ENCODE assay signal across 1 cellular context in genomic region chr12:14769837-14770494, GRCh38.
TF ChIP-seq lines count a peak whose summit lies in the region.

No MANE protein-coding gene starts in this region.

TF ChIP-seq in HepG2, 621 proteins besides CTCF, POLR2A, EP300 and RAD21 (continued from another document and continues in another):
- TF ChIP-seq, protein P1, sequence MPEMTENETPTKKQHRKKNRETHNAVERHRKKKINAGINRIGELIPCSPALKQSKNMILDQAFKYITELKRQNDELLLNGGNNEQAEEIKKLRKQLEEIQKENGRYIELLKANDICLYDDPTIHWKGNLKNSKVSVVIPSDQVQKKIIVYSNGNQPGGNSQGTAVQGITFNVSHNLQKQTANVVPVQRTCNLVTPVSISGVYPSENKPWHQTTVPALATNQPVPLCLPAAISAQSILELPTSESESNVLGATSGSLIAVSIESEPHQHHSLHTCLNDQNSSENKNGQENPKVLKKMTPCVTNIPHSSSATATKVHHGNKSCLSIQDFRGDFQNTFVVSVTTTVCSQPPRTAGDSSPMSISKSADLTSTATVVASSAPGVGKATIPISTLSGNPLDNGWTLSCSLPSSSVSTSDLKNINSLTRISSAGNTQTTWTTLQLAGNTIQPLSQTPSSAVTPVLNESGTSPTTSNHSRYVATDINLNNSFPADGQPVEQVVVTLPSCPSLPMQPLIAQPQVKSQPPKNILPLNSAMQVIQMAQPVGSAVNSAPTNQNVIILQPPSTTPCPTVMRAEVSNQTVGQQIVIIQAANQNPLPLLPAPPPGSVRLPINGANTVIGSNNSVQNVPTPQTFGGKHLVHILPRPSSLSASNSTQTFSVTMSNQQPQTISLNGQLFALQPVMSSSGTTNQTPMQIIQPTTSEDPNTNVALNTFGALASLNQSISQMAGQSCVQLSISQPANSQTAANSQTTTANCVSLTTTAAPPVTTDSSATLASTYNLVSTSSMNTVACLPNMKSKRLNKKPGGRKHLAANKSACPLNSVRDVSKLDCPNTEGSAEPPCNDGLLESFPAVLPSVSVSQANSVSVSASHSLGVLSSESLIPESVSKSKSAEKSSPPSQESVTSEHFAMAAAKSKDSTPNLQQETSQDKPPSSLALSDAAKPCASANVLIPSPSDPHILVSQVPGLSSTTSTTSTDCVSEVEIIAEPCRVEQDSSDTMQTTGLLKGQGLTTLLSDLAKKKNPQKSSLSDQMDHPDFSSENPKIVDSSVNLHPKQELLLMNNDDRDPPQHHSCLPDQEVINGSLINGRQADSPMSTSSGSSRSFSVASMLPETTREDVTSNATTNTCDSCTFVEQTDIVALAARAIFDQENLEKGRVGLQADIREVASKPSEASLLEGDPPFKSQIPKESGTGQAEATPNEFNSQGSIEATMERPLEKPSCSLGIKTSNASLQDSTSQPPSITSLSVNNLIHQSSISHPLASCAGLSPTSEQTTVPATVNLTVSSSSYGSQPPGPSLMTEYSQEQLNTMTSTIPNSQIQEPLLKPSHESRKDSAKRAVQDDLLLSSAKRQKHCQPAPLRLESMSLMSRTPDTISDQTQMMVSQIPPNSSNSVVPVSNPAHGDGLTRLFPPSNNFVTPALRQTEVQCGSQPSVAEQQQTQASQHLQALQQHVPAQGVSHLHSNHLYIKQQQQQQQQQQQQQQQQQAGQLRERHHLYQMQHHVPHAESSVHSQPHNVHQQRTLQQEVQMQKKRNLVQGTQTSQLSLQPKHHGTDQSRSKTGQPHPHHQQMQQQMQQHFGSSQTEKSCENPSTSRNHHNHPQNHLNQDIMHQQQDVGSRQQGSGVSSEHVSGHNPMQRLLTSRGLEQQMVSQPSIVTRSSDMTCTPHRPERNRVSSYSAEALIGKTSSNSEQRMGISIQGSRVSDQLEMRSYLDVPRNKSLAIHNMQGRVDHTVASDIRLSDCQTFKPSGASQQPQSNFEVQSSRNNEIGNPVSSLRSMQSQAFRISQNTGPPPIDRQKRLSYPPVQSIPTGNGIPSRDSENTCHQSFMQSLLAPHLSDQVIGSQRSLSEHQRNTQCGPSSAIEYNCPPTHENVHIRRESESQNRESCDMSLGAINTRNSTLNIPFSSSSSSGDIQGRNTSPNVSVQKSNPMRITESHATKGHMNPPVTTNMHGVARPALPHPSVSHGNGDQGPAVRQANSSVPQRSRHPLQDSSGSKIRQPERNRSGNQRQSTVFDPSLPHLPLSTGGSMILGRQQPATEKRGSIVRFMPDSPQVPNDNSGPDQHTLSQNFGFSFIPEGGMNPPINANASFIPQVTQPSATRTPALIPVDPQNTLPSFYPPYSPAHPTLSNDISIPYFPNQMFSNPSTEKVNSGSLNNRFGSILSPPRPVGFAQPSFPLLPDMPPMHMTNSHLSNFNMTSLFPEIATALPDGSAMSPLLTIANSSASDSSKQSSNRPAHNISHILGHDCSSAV (CRISPR knock-in tag; IDR thresholded peaks at IDR 0.05; ENCODE audit: borderline replicate concordance): no peak
- TF ChIP-seq ZSCAN21 (CRISPR knock-in tag; IDR thresholded peaks at IDR 0.05; ENCODE audit: borderline replicate concordance) (no peak; the same call in 1 of the 2 replicates), CREB1 (IDR thresholded peaks at IDR 0.05) (no peak; the same call in 1 of the 2 replicates), CREB1 (CRISPR knock-in tag; IDR thresholded peaks at IDR 0.05) (peak; percentile 66), ETS1 (CRISPR knock-in tag; IDR thresholded peaks at IDR 0.05) (no peak), ZNF124 (CRISPR knock-in tag; IDR thresholded peaks at IDR 0.05) (peak; percentile 49), ZFP62 (CRISPR knock-in tag; IDR thresholded peaks at IDR 0.05) (no peak), ZFP82 (CRISPR knock-in tag; IDR thresholded peaks at IDR 0.05; ENCODE audit: borderline replicate concordance) (no peak), ZNF740 (CRISPR knock-in tag; IDR thresholded peaks at IDR 0.05) (0 out of 2 replicates have a peak, but pooled peaks have one; percentile 63), ZKSCAN5 (CRISPR knock-in tag; IDR thresholded peaks at IDR 0.05) (no peak; the same call in 1 of the 2 replicates), ZBTB1 (CRISPR knock-in tag; IDR thresholded peaks at IDR 0.05; ENCODE audit: borderline replicate concordance) (no peak), BCL3 (CRISPR knock-in tag; IDR thresholded peaks at IDR 0.05) (no peak), CBFB (CRISPR knock-in tag; IDR thresholded peaks at IDR 0.05) (no peak), THAP11 (CRISPR knock-in tag; IDR thresholded peaks at IDR 0.05) (peak; percentile 32; the same call in 1 of the 2 replicates), NFAT5 (CRISPR knock-in tag; IDR thresholded peaks at IDR 0.05) (no peak), SIX4 (CRISPR knock-in tag; IDR thresholded peaks at IDR 0.05) (no peak), ZNF530 (CRISPR knock-in tag; IDR thresholded peaks at IDR 0.05; ENCODE audit: low read depth) (no peak), NONO (IDR thresholded peaks at IDR 0.05) (no peak), NONO (CRISPR knock-in tag; conservative IDR thresholded peaks at IDR 0.05) (peak; percentile 87; the same call in 1 of the 2 replicates), MTA3 (CRISPR knock-in tag; IDR thresholded peaks at IDR 0.05) (no peak), DMTF1 (CRISPR knock-in tag; IDR thresholded peaks at IDR 0.05) (no peak), NCOA5 (CRISPR knock-in tag; IDR thresholded peaks at IDR 0.05) (no peak)
- TF ChIP-seq, protein P2, sequence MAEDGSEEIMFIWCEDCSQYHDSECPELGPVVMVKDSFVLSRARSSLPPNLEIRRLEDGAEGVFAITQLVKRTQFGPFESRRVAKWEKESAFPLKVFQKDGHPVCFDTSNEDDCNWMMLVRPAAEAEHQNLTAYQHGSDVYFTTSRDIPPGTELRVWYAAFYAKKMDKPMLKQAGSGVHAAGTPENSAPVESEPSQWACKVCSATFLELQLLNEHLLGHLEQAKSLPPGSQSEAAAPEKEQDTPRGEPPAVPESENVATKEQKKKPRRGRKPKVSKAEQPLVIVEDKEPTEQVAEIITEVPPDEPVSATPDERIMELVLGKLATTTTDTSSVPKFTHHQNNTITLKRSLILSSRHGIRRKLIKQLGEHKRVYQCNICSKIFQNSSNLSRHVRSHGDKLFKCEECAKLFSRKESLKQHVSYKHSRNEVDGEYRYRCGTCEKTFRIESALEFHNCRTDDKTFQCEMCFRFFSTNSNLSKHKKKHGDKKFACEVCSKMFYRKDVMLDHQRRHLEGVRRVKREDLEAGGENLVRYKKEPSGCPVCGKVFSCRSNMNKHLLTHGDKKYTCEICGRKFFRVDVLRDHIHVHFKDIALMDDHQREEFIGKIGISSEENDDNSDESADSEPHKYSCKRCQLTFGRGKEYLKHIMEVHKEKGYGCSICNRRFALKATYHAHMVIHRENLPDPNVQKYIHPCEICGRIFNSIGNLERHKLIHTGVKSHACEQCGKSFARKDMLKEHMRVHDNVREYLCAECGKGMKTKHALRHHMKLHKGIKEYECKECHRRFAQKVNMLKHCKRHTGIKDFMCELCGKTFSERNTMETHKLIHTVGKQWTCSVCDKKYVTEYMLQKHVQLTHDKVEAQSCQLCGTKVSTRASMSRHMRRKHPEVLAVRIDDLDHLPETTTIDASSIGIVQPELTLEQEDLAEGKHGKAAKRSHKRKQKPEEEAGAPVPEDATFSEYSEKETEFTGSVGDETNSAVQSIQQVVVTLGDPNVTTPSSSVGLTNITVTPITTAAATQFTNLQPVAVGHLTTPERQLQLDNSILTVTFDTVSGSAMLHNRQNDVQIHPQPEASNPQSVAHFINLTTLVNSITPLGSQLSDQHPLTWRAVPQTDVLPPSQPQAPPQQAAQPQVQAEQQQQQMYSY (CRISPR knock-in tag; IDR thresholded peaks at IDR 0.05): no peak
- TF ChIP-seq, protein P3, sequence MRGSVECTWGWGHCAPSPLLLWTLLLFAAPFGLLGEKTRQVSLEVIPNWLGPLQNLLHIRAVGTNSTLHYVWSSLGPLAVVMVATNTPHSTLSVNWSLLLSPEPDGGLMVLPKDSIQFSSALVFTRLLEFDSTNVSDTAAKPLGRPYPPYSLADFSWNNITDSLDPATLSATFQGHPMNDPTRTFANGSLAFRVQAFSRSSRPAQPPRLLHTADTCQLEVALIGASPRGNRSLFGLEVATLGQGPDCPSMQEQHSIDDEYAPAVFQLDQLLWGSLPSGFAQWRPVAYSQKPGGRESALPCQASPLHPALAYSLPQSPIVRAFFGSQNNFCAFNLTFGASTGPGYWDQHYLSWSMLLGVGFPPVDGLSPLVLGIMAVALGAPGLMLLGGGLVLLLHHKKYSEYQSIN (CRISPR knock-in tag; IDR thresholded peaks at IDR 0.05; ENCODE audit: borderline replicate concordance): no peak
- TF ChIP-seq, protein P4, sequence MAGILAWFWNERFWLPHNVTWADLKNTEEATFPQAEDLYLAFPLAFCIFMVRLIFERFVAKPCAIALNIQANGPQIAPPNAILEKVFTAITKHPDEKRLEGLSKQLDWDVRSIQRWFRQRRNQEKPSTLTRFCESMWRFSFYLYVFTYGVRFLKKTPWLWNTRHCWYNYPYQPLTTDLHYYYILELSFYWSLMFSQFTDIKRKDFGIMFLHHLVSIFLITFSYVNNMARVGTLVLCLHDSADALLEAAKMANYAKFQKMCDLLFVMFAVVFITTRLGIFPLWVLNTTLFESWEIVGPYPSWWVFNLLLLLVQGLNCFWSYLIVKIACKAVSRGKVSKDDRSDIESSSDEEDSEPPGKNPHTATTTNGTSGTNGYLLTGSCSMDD (CRISPR knock-in tag; IDR thresholded peaks at IDR 0.05): no peak
